17 cellular contexts compared by ENCODE assay signal in the genomic region with DNA sequence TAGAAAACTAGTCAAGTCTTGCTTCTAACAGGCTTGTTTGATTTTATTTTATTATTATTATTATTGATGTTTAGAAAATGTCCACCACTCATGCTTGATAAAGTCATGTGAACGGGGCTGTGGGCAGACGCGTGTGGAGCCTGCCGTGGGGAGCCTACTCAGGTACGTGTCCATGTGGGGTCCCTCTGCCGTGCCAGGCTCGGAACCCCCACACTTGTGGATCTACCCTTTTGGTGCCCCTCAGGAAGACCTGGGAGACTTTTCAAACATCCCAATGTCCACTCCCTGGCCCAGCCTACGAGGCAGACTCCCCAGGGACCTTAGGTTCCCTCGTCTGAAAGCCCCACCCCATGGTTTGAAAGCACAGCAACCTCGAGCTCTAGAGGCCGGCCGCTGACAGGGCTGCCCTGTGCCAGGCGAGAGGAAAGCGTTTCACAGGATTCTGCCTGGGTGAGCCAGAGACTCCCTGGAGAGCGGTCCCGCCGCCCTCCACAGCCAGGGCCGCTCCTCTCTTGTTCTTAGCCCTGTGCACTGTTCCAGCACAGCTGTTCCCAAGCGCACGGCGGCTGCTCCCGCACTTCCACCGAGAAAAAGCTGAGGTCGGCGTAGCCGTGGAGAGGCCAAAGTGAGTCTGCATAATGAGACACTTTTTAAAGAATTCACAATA.
DNase-seq lines count a peak whose midpoint lies in the region; ATAC-seq and TF ChIP-seq lines count a peak whose summit lies in the region.
"Had no signal": no experiment of that assay in that cellular context is flagged by ENCODE, and none has a peak within 500 bp of the region (broad histone marks: within the 10 kb centered on the region; RNA-seq: fewer than 3 reads in every experiment).

No MANE protein-coding gene starts in this region.

- 34 to 49% (median 34%) methylated on average over 26 of the region's 26 CpGs for WGBS in psoas muscle, 3 donors

- H3K9me3 Mint-ChIP-seq in MCF 10A (ENCODE audit: unreplicated experiment), result no peaks in the 10 kb centered on the region
- H3K9me3 Mint-ChIP-seq: activated T-cell treated with anti-CD3 and anti-CD28 coated beads, Interleukin-2, amount 50 U/mL, for 24 hours had no signal

- H3K4me1 ChIP-seq in breast epithelium (no peaks in the 10 kb centered on the region), psoas muscle (peaks cover 4% of the 10 kb centered on the region)
- H3K4me1 ChIP-seq: pancreas had no signal

- intact Hi-C loops in breast epithelium (cut with DNase I; ENCODE audit: low total_unique reads) (no loop called here), MCF 10A (cut with micrococcal nuclease) (no loop called here), left ventricle myocardium superior (cut with micrococcal nuclease) (no loop called here), psoas muscle (cut with DNase I) (no loop called here)

- no peaks in the 10 kb centered on the region for H3K9me3 ChIP-seq in breast epithelium
- no peaks in the 10 kb centered on the region for H3K9me3 ChIP-seq in psoas muscle
- H3K9me3 ChIP-seq: MG63, mucosa of descending colon, pancreas had no signal

- no peak for TF ChIP-seq POLR2A in breast epithelium (IDR thresholded peaks at IDR 0.05)

- H3K4me3 ChIP-seq in breast epithelium, result no peak overlapping the region
- peak overlapping the region; percentile 37 for H3K4me3 ChIP-seq in psoas muscle
- H3K4me3 ChIP-seq: MG63, mucosa of descending colon, pancreas had no signal

- no peak overlapping the region for H3K27ac Mint-ChIP-seq in MCF 10A (ENCODE audit: low read depth, unreplicated experiment)
- H3K27ac Mint-ChIP-seq: activated T-cell treated with anti-CD3 and anti-CD28 coated beads, Interleukin-2, amount 50 U/mL, for 24 hours; CD4-positive, alpha-beta memory T cell had no signal

- H3K4me1 Mint-ChIP-seq in MCF 10A (ENCODE audit: insufficient read depth, unreplicated experiment), result no peaks in the 10 kb centered on the region
- H3K4me1 Mint-ChIP-seq: CD4-positive, alpha-beta memory T cell had no signal

- no TSS peak for BruUV-seq in MCF 10A (replicated peaks; lab: Mats Ljungman, UMichigan)

- CTCF ChIA-PET in MCF 10A (lab: Yijun Ruan, JAX), result interaction anchor here (0.6 kb wide), 1 partner anchor 332 kb away, joined by 6 read pairs; no protein-coding TSS in a partner anchor

- H3K27me3 ChIP-seq in breast epithelium, result no peaks in the 10 kb centered on the region
- H3K27me3 ChIP-seq in psoas muscle (ENCODE audit: insufficient read depth in 3 of 3, low read length in 2 of 3), result no peaks in the 10 kb centered on the region
- H3K27me3 ChIP-seq: MG63, pancreas had no signal

- H3K27ac ChIP-seq in breast epithelium (no peak overlapping the region), psoas muscle (no peak overlapping the region)
- H3K27ac ChIP-seq: pancreas had no signal

- DNase-seq in breast epithelium (ENCODE audit: low spot score in 2 of 2), result peak; percentile 11 to 48
- no peak for DNase-seq in MCF 10A (ENCODE audit: unreplicated experiment)
- DNase-seq in left ventricle myocardium superior, result peak; percentile 76
- DNase-seq in psoas muscle, result peak in 1 of 2 donors; percentile 79
- DNase-seq in COLO829 (ENCODE audit: low spot score), result no peak
- DNase-seq in LoVo (ENCODE audit: low spot score), result no peak
- no peak for DNase-seq in T1000 (lab: John Stamatoyannopoulos, UW)
- DNase-seq in NCI-H2196 (lab: John Stamatoyannopoulos, UW; ENCODE audit: unreplicated experiment), result no peak
- DNase-seq: activated CD4-positive, alpha-beta T cell treated with anti-CD3 and anti-CD28 coated beads for 48 hours; activated T-cell treated with anti-CD3 and anti-CD28 coated beads, Interleukin-2, amount 50 U/mL, for 24 hours; CD4-positive, alpha-beta memory T cell; MG63; mucosa of descending colon; NCI-H187 treated with DMSO at 0.1 percent for 48 hours; NCI-H524 treated with DMSO at 0.1 percent for 48 hours; pancreas had no signal

- ATAC-seq in left ventricle myocardium superior (peak; percentile 79), psoas muscle (peak; percentile 57 to 76 (median 70))
- ATAC-seq: HCT116, mucosa of descending colon had no signal

- no peak for TF ChIP-seq CTCF in breast epithelium (IDR thresholded peaks at IDR 0.05)
- no peak for TF ChIP-seq CTCF in MCF 10A (IDR thresholded peaks at IDR 0.05; ENCODE audit: unreplicated experiment)
- no peak for TF ChIP-seq CTCF in psoas muscle (IDR thresholded peaks at IDR 0.05)

- H3K36me3 ChIP-seq in breast epithelium (no peaks in the 10 kb centered on the region), psoas muscle (ENCODE audit: insufficient read depth in 1 of 2, low read depth in 1 of 2) (no peaks in the 10 kb centered on the region)
- H3K36me3 ChIP-seq: MG63, pancreas had no signal

- POLR2A ChIA-PET in MCF 10A (lab: Yijun Ruan, JAX), result no interaction called here

- peaks cover 12% of the 10 kb centered on the region for H3K36me3 Mint-ChIP-seq in MCF 10A (ENCODE audit: insufficient read depth, unreplicated experiment)
- H3K36me3 Mint-ChIP-seq: CD4-positive, alpha-beta memory T cell had no signal

- peaks cover 25% of the 10 kb centered on the region for H3K27me3 Mint-ChIP-seq in MCF 10A (ENCODE audit: insufficient read depth, unreplicated experiment)

- H3K4me3 Mint-ChIP-seq in MCF 10A (ENCODE audit: unreplicated experiment), result no peak overlapping the region
- H3K4me3 Mint-ChIP-seq: activated T-cell treated with anti-CD3 and anti-CD28 coated beads, Interleukin-2, amount 50 U/mL, for 24 hours; CD4-positive, alpha-beta memory T cell had no signal

Comparison
In these comparisons a context has a peak if more than half of its experiments do, and no peak if none do; other contexts are left out.
1. DNase-seq: peak in breast epithelium (2 of 2) and left ventricle myocardium superior (single experiment); none in MCF 10A (single experiment), COLO829 (single experiment), LoVo (single experiment), T1000 (single experiment) and NCI-H2196 (single experiment).